Comparison of ENCODE assay signal across 16 cellular contexts in the genomic region with DNA sequence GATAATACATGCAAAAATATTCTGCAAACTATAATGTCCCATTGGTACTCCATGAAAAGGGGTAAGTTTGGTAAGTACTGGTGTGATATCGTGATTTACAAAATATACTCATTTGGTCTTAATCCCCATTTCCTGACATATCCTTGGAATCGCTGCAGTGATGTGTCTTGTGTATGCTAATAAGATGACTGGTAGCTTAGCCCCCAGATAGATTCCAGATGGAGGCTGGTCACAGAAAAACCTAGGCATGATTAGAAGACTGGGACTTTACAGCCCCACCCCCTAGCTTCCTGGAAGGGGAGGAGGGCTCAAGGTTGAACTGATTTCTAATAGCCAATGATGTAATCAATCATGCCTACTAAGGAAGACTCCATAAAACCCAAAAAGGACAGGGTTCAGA. TPM values are rescaled to one million over a fixed set of nuclear protein-coding genes. Genes with fewer than 3 reads are reported as not detected.
DNase-seq lines count a peak whose midpoint lies in the region; ATAC-seq and TF ChIP-seq lines count a peak whose summit lies in the region.
"Had no signal": no experiment of that assay in that cellular context is flagged by ENCODE, and none has a peak within 500 bp of the region (broad histone marks: within the 10 kb centered on the region; RNA-seq: fewer than 3 reads in every experiment).

No MANE protein-coding gene starts in this region.

- 0 out of 2 replicates have a peak overlapping the region, but pooled peaks have one; percentile 62 for H3K23ac ChIP-seq in IMR-90 (ENCODE audit: low read depth, low read length)

- H3K27ac ChIP-seq in IMR-90 (ENCODE audit: insufficient read depth, low read length), result peak overlapping the region; percentile 55; the same call in 1 of the 2 replicates
- H3K27ac ChIP-seq: esophagus muscularis mucosa, ovary, PC-9 had no signal

- intact Hi-C loops in IMR-90 (cut with micrococcal nuclease), result no loop called here

- no peak overlapping the region for H3K4me3 ChIP-seq in IMR-90 (ENCODE audit: insufficient read depth, low read depth, low read length)
- H3K4me3 ChIP-seq: esophagus muscularis mucosa, MG63, ovary, PC-9, upper lobe of left lung had no signal

- no peak for TF ChIP-seq RAD21 in IMR-90 (IDR thresholded peaks at IDR 0.05; ENCODE audit: low read length)

- 0 out of 2 replicates have a peak overlapping the region, but pooled peaks have one; percentile 24 for H4K91ac ChIP-seq in IMR-90 (ENCODE audit: insufficient read depth, low read depth, low read length)

- no peak overlapping the region for H2AFZ ChIP-seq in IMR-90 (replicated peaks; ENCODE audit: low read length, poor library complexity)
- H2AFZ ChIP-seq: PC-9 had no signal

- H3K56ac ChIP-seq in IMR-90 (ENCODE audit: extremely low read depth, insufficient read depth, low read length), result no peak overlapping the region; the same call in 1 of the 2 replicates

- H3K4me2 ChIP-seq in IMR-90 (ENCODE audit: low read depth, low read length), result no peak overlapping the region
- H3K4me2 ChIP-seq: PC-9 had no signal

- peaks cover 51% of the 10 kb centered on the region for H3K4me1 Mint-ChIP-seq in activated CD4-positive, alpha-beta T cell treated with anti-CD3 and anti-CD28 coated beads, Interleukin-2, amount 10 ng/mL, durations not matched to agents 7 days and 5 days
- H3K4me1 Mint-ChIP-seq in activated naive CD8-positive, alpha-beta T cell (ENCODE audit: low read depth), result peaks cover 63% of the 10 kb centered on the region
- peaks cover 36 to 67% (median 60%) of the 10 kb centered on the region in 4 donors for H3K4me1 Mint-ChIP-seq in naive thymus-derived CD8-positive, alpha-beta T cell

- H3K79me1 ChIP-seq in IMR-90 (ENCODE audit: low read depth in 1 of 2, low read length in 2 of 2), result peaks cover 18 to 34% of the 10 kb centered on the region in 2 experiments

- in situ Hi-C loops in IMR-90 (cut with MboI; ENCODE audit: low sequenced_read_pairs), result no loop called here

- no peak overlapping the region for H3K18ac ChIP-seq in IMR-90 (ENCODE audit: low read depth, low read length)

- peaks cover 36% of the 10 kb centered on the region for H3K36me3 Mint-ChIP-seq in activated CD4-positive, alpha-beta T cell treated with anti-CD3 and anti-CD28 coated beads, Interleukin-2, amount 10 ng/mL, durations not matched to agents 7 days and 5 days (ENCODE audit: low read depth)
- peaks cover 14% of the 10 kb centered on the region for H3K36me3 Mint-ChIP-seq in activated naive CD8-positive, alpha-beta T cell
- peaks cover 8 to 37% (median 17%) of the 10 kb centered on the region in 3 donors for H3K36me3 Mint-ChIP-seq in naive thymus-derived CD8-positive, alpha-beta T cell

- peak overlapping the region; percentile 99 for H3K27ac Mint-ChIP-seq in activated CD4-positive, alpha-beta T cell treated with anti-CD3 and anti-CD28 coated beads, Interleukin-2, amount 10 ng/mL, durations not matched to agents 7 days and 5 days
- H3K27ac Mint-ChIP-seq in activated naive CD8-positive, alpha-beta T cell, result peak overlapping the region; percentile 99
- peak overlapping the region in 8 of 10 donors; percentile 12 to 100 (median 66) for H3K27ac Mint-ChIP-seq in naive thymus-derived CD8-positive, alpha-beta T cell
- H3K27ac Mint-ChIP-seq: activated B cell treated with CpG ODN at 0.5 μM for 24 hours, H9 had no signal

- H3K36me3 ChIP-seq in IMR-90 (ENCODE audit: control insufficient read depth, insufficient read depth, low read length), result peaks cover 15% of the 10 kb centered on the region
- H3K36me3 ChIP-seq: ovary had no signal

- 0 out of 2 replicates have a peak overlapping the region, but pooled peaks have one; percentile 46 for H4K5ac ChIP-seq in IMR-90 (ENCODE audit: low read depth, low read length)

- no peak for DNase-seq in activated CD4-positive, alpha-beta T cell treated with anti-CD3 and anti-CD28 coated beads, Interleukin-2, amount 10 ng/mL, durations not matched to agents 7 days and 5 days
- DNase-seq in activated CD4-positive, alpha-beta T cell treated with anti-CD3 and anti-CD28 coated beads for 48 hours, result no peak
- DNase-seq in IMR-90 (peak; percentile 19), NCI-H1048 (lab: John Stamatoyannopoulos, UW) (no peak), amygdala (lab: John Stamatoyannopoulos, UW) (no peak)
- DNase-seq in naive thymus-derived CD8-positive, alpha-beta T cell, result no peak
- DNase-seq: activated B cell treated with CpG ODN at 0.5 μM for 24 hours, H9, MG63, NCI-H526 treated with DMSO at 0.1 percent for 48 hours, ovary, PC-9, upper lobe of left lung had no signal

- POLR2A ChIA-PET in activated CD4-positive, alpha-beta T cell treated with anti-CD3 and anti-CD28 coated beads, Interleukin-2, amount 10 ng/mL, durations not matched to agents 7 days and 5 days (lab: Charles Lee), result no interaction called here
- POLR2A ChIA-PET in IMR-90 (lab: Charles Lee; ENCODE audit: unreplicated experiment), result no interaction called here
- POLR2A ChIA-PET in naive thymus-derived CD8-positive, alpha-beta T cell (lab: Charles Lee), result interaction anchor here (5.8 kb wide), 1 partner anchor 42 kb away, joined by 124 read pairs; the partner anchor contains the start of gene METTL13

- peak overlapping the region in 1 of 2 experiments; percentile 46; a peak in 1 of 4 replicates for H4K8ac ChIP-seq in IMR-90 (ENCODE audit: low read depth in 2 of 2, low read length in 2 of 2)

- CTCF ChIA-PET in activated CD4-positive, alpha-beta T cell treated with anti-CD3 and anti-CD28 coated beads, Interleukin-2, amount 10 ng/mL, durations not matched to agents 7 days and 5 days (lab: Charles Lee), result no interaction called here
- CTCF ChIA-PET in IMR-90 (lab: Yijun Ruan, JAX), result interaction anchor here (1.4 kb wide), 1 partner anchor 94 kb away, joined by 4 read pairs; no protein-coding TSS in a partner anchor

- peak overlapping the region; percentile 72; the same call in 1 of the 2 replicates for H2AK5ac ChIP-seq in IMR-90 (ENCODE audit: low read depth, low read length)

- WGBS in IMR-90 (ENCODE audit: extremely low coverage in 2 of 2, insufficient read length in 1 of 2), 2 experiments, result no CpG with 5 or more reads among the region's 2 CpGs

- BruUV-seq in IMR-90 (replicated peaks; lab: Mats Ljungman, UMichigan), result no TSS peak

- peaks cover 6% of the 10 kb centered on the region; the same call in 1 of the 2 replicates for H3K4me1 ChIP-seq in IMR-90 (ENCODE audit: control insufficient read depth, insufficient read depth, low read length)

- no peak for TF ChIP-seq CTCF in IMR-90 (conservative IDR thresholded peaks at IDR 0.05; ENCODE audit: low read depth, low read length)

- no peaks in the 10 kb centered on the region; the same call in 1 of the 2 replicates for H3K9me1 ChIP-seq in IMR-90 (ENCODE audit: insufficient read depth, low read length)

- H3K9ac ChIP-seq in IMR-90 (ENCODE audit: low read depth, low read length), result no peak overlapping the region

- H2AK9ac ChIP-seq in IMR-90 (replicated peaks; ENCODE audit: low read depth, low read length, poor library complexity), result no peak overlapping the region

- H2BK120ac ChIP-seq in IMR-90 (ENCODE audit: low read depth, low read length), result 0 out of 2 replicates have a peak overlapping the region, but pooled peaks have one; percentile 42

- H3K9me3 ChIP-seq in IMR-90 (ENCODE audit: control insufficient read depth, insufficient read depth, low read length), result no peaks in the 10 kb centered on the region
- H3K9me3 ChIP-seq: esophagus muscularis mucosa, MG63, ovary, upper lobe of left lung had no signal

- TF ChIP-seq POLR2A in IMR-90 (IDR thresholded peaks at IDR 0.05; ENCODE audit: low read depth, low read length), result no peak

- ATAC-seq in IMR-90 (ENCODE audit: low read depth) (no peak), GM18868 (IDR thresholded peaks at IDR 0.05; ENCODE audit: unreplicated experiment) (no peak)
- no peak for ATAC-seq in naive thymus-derived CD8-positive, alpha-beta T cell

- no peaks in the 10 kb centered on the region for H3K9me3 Mint-ChIP-seq in activated CD4-positive, alpha-beta T cell treated with anti-CD3 and anti-CD28 coated beads, Interleukin-2, amount 10 ng/mL, durations not matched to agents 7 days and 5 days
- H3K9me3 Mint-ChIP-seq in activated naive CD8-positive, alpha-beta T cell (ENCODE audit: low read depth), result no peaks in the 10 kb centered on the region
- H3K9me3 Mint-ChIP-seq in naive thymus-derived CD8-positive, alpha-beta T cell, result no peaks in the 10 kb centered on the region
- H3K9me3 Mint-ChIP-seq: activated B cell treated with CpG ODN at 0.5 μM for 24 hours, H9 had no signal

- no peaks in the 10 kb centered on the region for H3K27me3 ChIP-seq in IMR-90 (ENCODE audit: control insufficient read depth, insufficient read depth, low read length)
- H3K27me3 ChIP-seq: esophagus muscularis mucosa, MG63, ovary, upper lobe of left lung had no signal

- peak overlapping the region; percentile 98 for H3K4me3 Mint-ChIP-seq in activated CD4-positive, alpha-beta T cell treated with anti-CD3 and anti-CD28 coated beads, Interleukin-2, amount 10 ng/mL, durations not matched to agents 7 days and 5 days
- peak overlapping the region; percentile 99 for H3K4me3 Mint-ChIP-seq in activated naive CD8-positive, alpha-beta T cell
- no peak overlapping the region for H3K4me3 Mint-ChIP-seq in naive thymus-derived CD8-positive, alpha-beta T cell
- H3K4me3 Mint-ChIP-seq: activated B cell treated with CpG ODN at 0.5 μM for 24 hours, H9 had no signal

- peak overlapping the region; percentile 49 for H2BK20ac ChIP-seq in IMR-90 (ENCODE audit: low read depth, low read length)

- peak overlapping the region; percentile 76 for H3K4ac ChIP-seq in IMR-90 (ENCODE audit: low read depth, low read length)

- no peaks in the 10 kb centered on the region; the same call in 1 of the 2 replicates for H4K20me1 ChIP-seq in IMR-90 (ENCODE audit: insufficient read depth, low read length)

- dilution Hi-C loops in IMR-90 (cut with HindIII; ENCODE audit: low sequenced_read_pairs, unreplicated experiment), result no loop called here

- 0 out of 2 replicates have a peak overlapping the region, but pooled peaks have one; percentile 40 for H3K14ac ChIP-seq in IMR-90 (replicated peaks; ENCODE audit: low read depth, low read length)

- H3K27me3 Mint-ChIP-seq in activated CD4-positive, alpha-beta T cell treated with anti-CD3 and anti-CD28 coated beads, Interleukin-2, amount 10 ng/mL, durations not matched to agents 7 days and 5 days, result no peaks in the 10 kb centered on the region
- H3K27me3 Mint-ChIP-seq in activated naive CD8-positive, alpha-beta T cell, result no peaks in the 10 kb centered on the region
- H3K27me3 Mint-ChIP-seq in naive thymus-derived CD8-positive, alpha-beta T cell, result no peaks in the 10 kb centered on the region
- H3K27me3 Mint-ChIP-seq: activated B cell treated with CpG ODN at 0.5 μM for 24 hours had no signal

- H2BK15ac ChIP-seq in IMR-90 (ENCODE audit: low read depth, low read length), result peak overlapping the region; percentile 43; the same call in 1 of the 3 replicates

- H2BK5ac ChIP-seq in IMR-90 (ENCODE audit: low read depth, low read length, poor library complexity, severe bottlenecking), result peak overlapping the region; percentile 35

RNA-seq across cellular contexts. Expression of gene VAMP4, which starts 2.9 kb away (rescaled TPM):
- total RNA-seq in activated CD4-positive, alpha-beta T cell treated with anti-CD3 and anti-CD28 coated beads, Interleukin-2, amount 10 ng/mL, durations not matched to agents 7 days and 5 days, result 10 to 100 TPM; 14.7 to 16.1 TPM
- 3.4 and 7.5 TPM in 2 replicates for total RNA-seq in IMR-90 (2012; rRNA removed)
- 3.8 and 5.4 TPM in 2 replicates for polyA plus RNA-seq in IMR-90 (2012; rRNA removed)
- 1.1 and 1.8 TPM in 2 replicates for polyA plus RNA-seq in IMR-90 (2012; cell fraction: cytosol; rRNA removed)
- 1.1 and 6.7 TPM in 2 replicates for polyA plus RNA-seq in IMR-90 (2012; cell fraction: nucleus; rRNA removed; ENCODE audit: low replicate concordance)
- total RNA-seq in naive thymus-derived CD8-positive, alpha-beta T cell, result 10 to 100 TPM; 27.5 to 28.0 TPM
- polyA plus RNA-seq in naive thymus-derived CD8-positive, alpha-beta T cell, result 10 to 100 TPM; 18.3 to 19.9 (median 19.8) TPM

RNA-seq across cellular contexts. Expression of gene METTL13, which starts 42.5 kb away (rescaled TPM):
- total RNA-seq in activated CD4-positive, alpha-beta T cell treated with anti-CD3 and anti-CD28 coated beads, Interleukin-2, amount 10 ng/mL, durations not matched to agents 7 days and 5 days, result 10 to 100 TPM; 40.0 to 40.5 TPM
- total RNA-seq in IMR-90 (2012; rRNA removed), result 25.8 and 26.3 TPM in 2 replicates
- polyA plus RNA-seq in IMR-90 (2012; rRNA removed), result 22.6 and 25.1 TPM in 2 replicates
- polyA plus RNA-seq in IMR-90 (2012; cell fraction: cytosol; rRNA removed), result 16.8 and 20.4 TPM in 2 replicates
- 9.8 and 11.9 TPM in 2 replicates for polyA plus RNA-seq in IMR-90 (2012; cell fraction: nucleus; rRNA removed; ENCODE audit: low replicate concordance)
- total RNA-seq in naive thymus-derived CD8-positive, alpha-beta T cell, result 10 to 100 TPM; 32.0 to 32.7 TPM
- polyA plus RNA-seq in naive thymus-derived CD8-positive, alpha-beta T cell, result 10 to 100 TPM; 19.5 to 41.2 (median 33.4) TPM

Comparison
In these comparisons a context has a peak if more than half of its experiments do, and no peak if none do; other contexts are left out.
1. H3K4me3 Mint-ChIP-seq: peak in activated CD4-positive, alpha-beta T cell treated with anti-CD3 and anti-CD28 coated beads, Interleukin-2, amount 10 ng/mL, durations not matched to agents 7 days and 5 days (single experiment) and activated naive CD8-positive, alpha-beta T cell (single experiment); none in naive thymus-derived CD8-positive, alpha-beta T cell (0 of 10).
2. Peak in every context shown above with its lines, with median percentiles within 50 percentile points of each other: H3K27ac Mint-ChIP-seq.